Comparison of ENCODE assay signal across 17 cellular contexts in genomic region chr11:103907136-103907535, GRCh38.
"Had no signal": no experiment of that assay in that cellular context is flagged by ENCODE, and none has a peak within 500 bp of the region (broad histone marks: within the 10 kb centered on the region; RNA-seq: fewer than 3 reads in every experiment).

No MANE protein-coding gene starts in this region.

- FAIRE-seq: keratinocyte had no signal

- DNase-seq: activated CD4-positive, CD25-positive, alpha-beta regulatory T cell treated with anti-CD3 and anti-CD28 coated beads, Interleukin-2, amount 50 U/mL, for 72 hours; activated naive CD4-positive, alpha-beta T cell treated with Interleukin-2 at 50 U/mL for 16 hours; brain microvascular endothelial cell; cerebellar nuclear complex; endodermal cell; erythroblast; left lung; mucosa of descending colon; naive thymus-derived CD4-positive, alpha-beta T cell; posterior cingulate gyrus; retina; stimulated activated naive CD4-positive, alpha-beta T cell; T-helper 9 cell; upper lobe of left lung had no signal

- H3K4me3 ChIP-seq: gastroesophageal sphincter, left lung, mucosa of descending colon, upper lobe of left lung had no signal

- H3K4me1 ChIP-seq: gastroesophageal sphincter, left lung, upper lobe of left lung had no signal

- H3K27me3 ChIP-seq: brain microvascular endothelial cell, gastroesophageal sphincter, left lung, upper lobe of left lung had no signal

- ATAC-seq: activated T-helper 17 cell treated with anti-CD3 and anti-CD28 coated beads, Interleukin-2, amount 50 U/mL, for 72 hours; left lung; mucosa of descending colon; naive thymus-derived CD4-positive, alpha-beta T cell had no signal

- H3K27ac ChIP-seq: left lung, upper lobe of left lung had no signal

- H3K9me3 ChIP-seq: gastroesophageal sphincter, upper lobe of left lung had no signal

- H3K36me3 ChIP-seq: brain microvascular endothelial cell, gastroesophageal sphincter, left lung, upper lobe of left lung had no signal
